In the genomic region with DNA sequence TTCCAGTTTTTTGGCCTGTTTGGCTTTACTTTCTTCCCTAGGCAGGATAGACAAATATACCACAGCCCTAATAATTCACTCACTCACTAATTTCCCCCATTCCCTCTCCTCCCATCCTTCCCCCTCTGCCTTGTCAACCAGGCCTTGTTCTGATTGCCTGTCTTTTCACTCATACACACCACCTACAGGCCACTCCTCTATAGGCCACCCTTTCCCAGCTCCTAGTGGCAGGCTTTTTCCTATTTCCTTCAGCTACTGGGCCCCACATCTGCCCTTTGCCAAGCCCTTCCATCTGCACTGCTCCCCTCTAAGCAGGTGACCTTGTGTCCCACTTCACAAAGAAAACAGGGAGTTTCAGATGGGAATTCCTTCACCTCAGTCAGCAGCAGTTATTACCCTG, we compare ENCODE assay signal across 9 cellular contexts. TPM values are rescaled to one million over a fixed set of nuclear protein-coding genes. Genes with fewer than 3 reads are reported as not detected.
A peak's percentile ranks its signal among the peaks of the same experiment; 100 is the strongest.
DNase-seq lines count a peak whose midpoint lies in the region; ATAC-seq, FAIRE-seq and TF ChIP-seq lines count a peak whose summit lies in the region.
"Had no signal": no experiment of that assay in that cellular context is flagged by ENCODE, and none has a peak within 500 bp of the region (broad histone marks: within the 10 kb centered on the region; RNA-seq: fewer than 3 reads in every experiment).

No MANE protein-coding gene starts in this region.

- CTCF ChIA-PET in A673 (lab: Charles Lee) (interaction anchor here (0.5 kb wide), 1 partner anchor 354 kb away, joined by 4 read pairs; no protein-coding TSS in a partner anchor), RWPE1 (lab: Yijun Ruan, JAX) (no interaction called here)

- no TSS peak for BruUV-seq in A673 (replicated peaks; lab: Mats Ljungman, UMichigan)

- no peaks in the 10 kb centered on the region for H3K9me3 ChIP-seq in A673 (ENCODE audit: low read depth, low read length, poor library complexity, severe bottlenecking)

- ATAC-seq in HG03280 (IDR thresholded peaks at IDR 0.05; ENCODE audit: unreplicated experiment) = no peak
- no peak for ATAC-seq in GM21515 (IDR thresholded peaks at IDR 0.05; ENCODE audit: unreplicated experiment)

- intact Hi-C loops in A673 (cut with micrococcal nuclease; ENCODE audit: unreplicated experiment) = no loop called here

- POLR2A ChIA-PET in A673 (lab: Charles Lee; ENCODE audit: low non-redundant PET) = no interaction called here
- POLR2A ChIA-PET in RWPE1 (lab: Yijun Ruan, JAX; ENCODE audit: low non-redundant PET) = no interaction called here

- H3K4me1 ChIP-seq in A673 (ENCODE audit: insufficient read depth, low read length, poor library complexity, severe bottlenecking) = no peaks in the 10 kb centered on the region

- no peak for FAIRE-seq in D721Med (lab: Jason Lieb, UNC)

- peaks cover 22% of the 10 kb centered on the region for H3K27me3 ChIP-seq in A673 (replicated peaks; ENCODE audit: insufficient read depth, low read depth, low read length, poor library complexity)

- H3K27ac ChIP-seq in A673 (ENCODE audit: low read depth, low read length, poor library complexity, severe bottlenecking) (no peak overlapping the region), RWPE1 (no peak overlapping the region)

- TF ChIP-seq CTCF in A673 (conservative IDR thresholded peaks at IDR 0.05; ENCODE audit: low read depth, low read length) (peak; percentile 52), GM12865 (IDR thresholded peaks at IDR 0.05; ENCODE audit: insufficient read depth, low read depth, low read length, missing control alignments) (peak; percentile 13), RWPE1 (conservative IDR thresholded peaks at IDR 0.05; ENCODE audit: low read depth) (no peak), fibroblast of the aortic adventitia (IDR thresholded peaks at IDR 0.05; ENCODE audit: insufficient read depth, low read length) (peak; percentile 30), D721Med (IDR thresholded peaks at IDR 0.05; ENCODE audit: insufficient read depth, missing control alignments) (no peak)

- H3K36me3 ChIP-seq in A673 (ENCODE audit: insufficient read depth, low read length, poor library complexity, severe bottlenecking) = no peaks in the 10 kb centered on the region

- DNase-seq in A673 (ENCODE audit: low spot score) (peak; percentile 48), GM12865 (ENCODE audit: low read depth) (no peak), RWPE1 (ENCODE audit: low spot score) (peak; percentile 4), fibroblast of the aortic adventitia (ENCODE audit: low read depth) (no peak), D721Med (ENCODE audit: insufficient read length, low spot score) (no peak), SKM-1 treated with dmso at 0.1 percent for 144 hours (lab: John Stamatoyannopoulos, UW; ENCODE audit: unreplicated experiment) (no peak)
- DNase-seq: activated CD8-positive, alpha-beta memory T cell treated with anti-CD3 and anti-CD28 coated beads, Interleukin-2, amount 50 U/mL, for 4 hours had no signal

- H3K4me3 ChIP-seq in A673 (ENCODE audit: low read depth, low read length, poor library complexity, severe bottlenecking) (no peak overlapping the region), GM12865 (ENCODE audit: low read depth, low read length) (no peak overlapping the region), fibroblast of the aortic adventitia (ENCODE audit: low read depth, low read length) (no peak overlapping the region)

RNA-seq across cellular contexts. Expression of a gene that starts 59.8 kb away (rescaled TPM):
- 6.4 and 9.1 TPM in 2 replicates for total RNA-seq in A673 (2021)
- 7.3 and 12.0 TPM in 2 replicates for total RNA-seq in fibroblast of the aortic adventitia (ENCODE audit: low replicate concordance)

Comparison
In these comparisons a context has a peak if more than half of its experiments do, and no peak if none do; other contexts are left out.
1. DNase-seq: peak in A673 (single experiment) and RWPE1 (single experiment); none in GM12865 (single experiment), fibroblast of the aortic adventitia (single experiment), D721Med (single experiment) and SKM-1 treated with dmso at 0.1 percent for 144 hours (single experiment).
2. CTCF ChIP-seq: peak in A673 (single experiment), GM12865 (single experiment) and fibroblast of the aortic adventitia (single experiment); none in RWPE1 (single experiment) and D721Med (single experiment).